In genomic region chr17:43546317-43547188, GRCh38 we compare ENCODE assay signal across 8 cellular contexts. TPM values are rescaled to one million over a fixed set of nuclear protein-coding genes. Genes with fewer than 3 reads are reported as not detected.
DNase-seq lines count a peak whose midpoint lies in the region; ATAC-seq and TF ChIP-seq lines count a peak whose summit lies in the region.

Gene ETV4, minus strand, starts transcription at chr17:43546340. Its CDS starts 723 bp downstream, at chr17:43545617.

- TF ChIP-seq POLR2A in gastrocnemius medialis (IDR thresholded peaks at IDR 0.05): no peak

- H3K9me3 ChIP-seq in gastrocnemius medialis: no peaks in the 10 kb centered on the region

- peaks cover 6 to 19% of the 10 kb centered on the region in 2 donors for H3K4me1 ChIP-seq in gastrocnemius medialis

- H3K36me3 ChIP-seq in brain microvascular endothelial cell (replicated peaks) (no peaks in the 10 kb centered on the region), gastrocnemius medialis (no peaks in the 10 kb centered on the region)

- peak; percentile 99 for DNase-seq in GM13976 (ENCODE audit: low spot score)
- peak; percentile 64 for DNase-seq in NCI-H2081 treated with DMSO at 0.1 percent for 48 hours (lab: John Stamatoyannopoulos, UW)
- peak; percentile 92 for DNase-seq in UCSD-AML1 (lab: John Stamatoyannopoulos, UW; ENCODE audit: unreplicated experiment)
- peak; percentile 95 for DNase-seq in brain microvascular endothelial cell
- peak; percentile 67 to 71 for DNase-seq in gastrocnemius medialis

- intact Hi-C loops in gastrocnemius medialis (cut with DNase I; ENCODE audit: low total_unique reads): no loop called here

- H3K4me3 ChIP-seq in brain microvascular endothelial cell (ENCODE audit: low read depth, low read length) (peak within 1 kb of the TSS; percentile 69), iPS-11a (ENCODE audit: low read depth, low read length) (peak within 1 kb of the TSS; percentile 82), gastrocnemius medialis (peak within 1 kb of the TSS; percentile 62 to 79 (median 66))

- H3K27ac ChIP-seq in brain microvascular endothelial cell (peak within 1 kb of the TSS; percentile 74), gastrocnemius medialis (no peak within 1 kb of the TSS)

- TF ChIP-seq CTCF in GM13976 (IDR thresholded peaks at IDR 0.05; ENCODE audit: borderline replicate concordance, control extremely low read depth, extremely low read depth, insufficient read depth, missing control alignments) (no peak), brain microvascular endothelial cell (IDR thresholded peaks at IDR 0.05; ENCODE audit: low read depth, low read length, missing control alignments) (no peak), gastrocnemius medialis (IDR thresholded peaks at IDR 0.05 in 4 of 5, conservative IDR thresholded peaks at IDR 0.05 in 1 of 5) (no peak)

- no peaks in the 10 kb centered on the region for H3K27me3 ChIP-seq in brain microvascular endothelial cell (replicated peaks)
- peaks cover 15 to 30% (median 22%) of the 10 kb centered on the region in 3 donors for H3K27me3 ChIP-seq in gastrocnemius medialis

- in situ Hi-C loops in GM13976 (cut with MboI; ENCODE audit: low sequenced_read_pairs, unreplicated experiment): no loop called here
- in situ Hi-C loops in brain microvascular endothelial cell (cut with HindIII; ENCODE audit: low pct_ligation_motif_present, low sequenced_read_pairs): no loop called here
- in situ Hi-C loops in gastrocnemius medialis (cut with MboI; ENCODE audit: low sequenced_read_pairs in 4 of 4): no loop called here

- ATAC-seq in HG02970 (IDR thresholded peaks at IDR 0.05; ENCODE audit: low FRiP score, unreplicated experiment) (peak; percentile 70), gastrocnemius medialis (peak; percentile 89 to 91), HG03025 (IDR thresholded peaks at IDR 0.05; ENCODE audit: low FRiP score, unreplicated experiment) (no peak)

RNA-seq across cellular contexts. Expression of gene ETV4, which starts in this region (rescaled TPM):
- total RNA-seq in gastrocnemius medialis: under 1 TPM in 3 of 4 donors, not detected in 1; 0.29 to 0.67 (median 0.42) TPM

Comparison
In these comparisons a context has a peak if more than half of its experiments do, and no peak if none do; other contexts are left out.
1. Peak in DNase-seq, ATAC-seq and H3K4me3 ChIP-seq in gastrocnemius medialis; RNA of the gene not detected or under 1 TPM.